34 cellular contexts compared by ENCODE assay signal in genomic region chr6:45353654-45354053, GRCh38. TPM values are rescaled to one million over a fixed set of nuclear protein-coding genes. Genes with fewer than 3 reads are reported as not detected.
DNase-seq lines count a peak whose midpoint lies in the region; ATAC-seq, FAIRE-seq and TF ChIP-seq lines count a peak whose summit lies in the region.
"Had no signal": no experiment of that assay in that cellular context is flagged by ENCODE, and none has a peak within 500 bp of the region (broad histone marks: within the 10 kb centered on the region; RNA-seq: fewer than 3 reads in every experiment).

No MANE protein-coding gene starts in this region.

- no peak overlapping the region for H3K4me3 Mint-ChIP-seq in H9
- H3K4me3 Mint-ChIP-seq: B cell; CD14-positive monocyte; CD4-positive, alpha-beta memory T cell; CD4-positive, alpha-beta T cell; CD4-positive, CD25-positive, alpha-beta regulatory T cell; CD8-positive, alpha-beta memory T cell; CD8-positive, alpha-beta T cell had no signal

- H3K4ac ChIP-seq in H9 (ENCODE audit: low read depth, low read length) = no peak overlapping the region

- H2AFZ ChIP-seq in HepG2 (ENCODE audit: low read length) (no peak overlapping the region), H9 (ENCODE audit: low read length) (no peak overlapping the region)

- ATAC-seq in right lobe of liver (peak in 3 of 4 donors; percentile 40 to 64 (median 44)), HepG2 (no peak), left lobe of liver (peak; percentile 51)
- ATAC-seq: A549; CD8-positive, alpha-beta T cell had no signal

- H3K36me3 ChIP-seq in right lobe of liver = no peaks in the 10 kb centered on the region
- H3K36me3 ChIP-seq in HepG2 (replicated peaks in 1 of 2; ENCODE audit: control insufficient read depth in 1 of 2, insufficient read depth in 2 of 2, low read length in 2 of 2) = peaks cover 2 to 3% of the 10 kb centered on the region in 2 experiments; a peak in 1 of 5 replicates
- H3K36me3 ChIP-seq in SK-N-MC (ENCODE audit: insufficient read depth, low read length) = no peaks in the 10 kb centered on the region
- H3K36me3 ChIP-seq: BE2C; BLaER1; BLaER1 treated with 17β-estradiol and CSF1 and Interleukin-3, amounts not matched to agents 10 nM and 100 nM had no signal

- H3K27ac ChIP-seq in right lobe of liver (peak overlapping the region in 1 of 3 donors; percentile 11), HepG2 (ENCODE audit: extremely low read length, insufficient read depth, low read length) (no peak overlapping the region), SK-N-MC (peak overlapping the region; percentile 23; the same call in 1 of the 2 replicates), H9 (ENCODE audit: insufficient read length, low read depth, low read length) (no peak overlapping the region)
- H3K27ac ChIP-seq: 22Rv1; A549; BLaER1; BLaER1 treated with 17β-estradiol and CSF1 and Interleukin-3, amounts not matched to agents 10 nM and 100 nM; C4-2B had no signal

- no peaks in the 10 kb centered on the region for H3K27me3 Mint-ChIP-seq in H9 (ENCODE audit: low read depth)
- H3K27me3 Mint-ChIP-seq: B cell; CD4-positive, alpha-beta memory T cell; CD4-positive, alpha-beta T cell; CD4-positive, CD25-positive, alpha-beta regulatory T cell; CD8-positive, alpha-beta memory T cell had no signal

- FAIRE-seq in HepG2 (lab: Jason Lieb, UNC) = no peak
- FAIRE-seq: A549, D721Med had no signal

- no peak overlapping the region for H4K8ac ChIP-seq in H9 (replicated peaks; ENCODE audit: insufficient read length, low read depth, low read length)

- H3K9ac ChIP-seq in HepG2 (ENCODE audit: insufficient read depth, low read depth, low read length) (no peak overlapping the region), SK-N-MC (ENCODE audit: insufficient read length) (no peak overlapping the region), H9 (ENCODE audit: extremely low read depth, insufficient read length, low read length) (no peak overlapping the region)
- H3K9ac ChIP-seq: BLaER1; BLaER1 treated with 17β-estradiol and CSF1 and Interleukin-3, amounts not matched to agents 10 nM and 100 nM had no signal

- H2BK12ac ChIP-seq in H9 (ENCODE audit: insufficient read length, low read depth, low read length) = no peak overlapping the region

- H2BK120ac ChIP-seq in H9 (ENCODE audit: low read depth, low read length, poor library complexity, severe bottlenecking) = no peak overlapping the region

- DNase-seq in right lobe of liver = no peak
- DNase-seq in HepG2 (ENCODE audit: low spot score) = no peak
- DNase-seq in SK-N-MC (ENCODE audit: low read depth, low spot score) = no peak
- no peak for DNase-seq in left lobe of liver (ENCODE audit: low spot score)
- no peak for DNase-seq in H9
- DNase-seq in activated CD4-positive, alpha-beta T cell treated with anti-CD3 and anti-CD28 coated beads, Interleukin-2, amount 50 U/mL, for 48 hours = no peak
- DNase-seq: 8988T; ACHN; AML-193; BE2C; C1 segment of cervical spinal cord; Caco-2; Calu3; CD4-positive, alpha-beta memory T cell; CD4-positive, alpha-beta T cell; CD4-positive, CD25-positive, alpha-beta regulatory T cell; CD8-positive, alpha-beta memory T cell; CD8-positive, alpha-beta T cell; COR-L47; DMS 273 treated with DMSO at 0.1 percent for 48 hours; DMS153; DMS53; DMS79; DMS79 treated with DMSO at 0.1 percent for 48 hours; DND-41; EL had no signal

- TF ChIP-seq POLR2A in right lobe of liver (IDR thresholded peaks at IDR 0.05) (no peak), HepG2 (IDR thresholded peaks at IDR 0.05; ENCODE audit: insufficient read depth in 1 of 2, low read depth in 2 of 2, low read length in 2 of 2) (no peak)

- POLR2A ChIA-PET in HepG2 (lab: Yijun Ruan, JAX) = no interaction called here

- no peak overlapping the region for H3K23ac ChIP-seq in H9 (ENCODE audit: insufficient read length, low read depth, low read length)

- no peak overlapping the region for H4K5ac ChIP-seq in H9 (ENCODE audit: insufficient read length, low read depth, low read length)

- no peaks in the 10 kb centered on the region for H4K20me1 ChIP-seq in HepG2 (ENCODE audit: insufficient read depth, low read length)
- no peaks in the 10 kb centered on the region for H4K20me1 ChIP-seq in H9 (ENCODE audit: control insufficient read depth, insufficient read depth, insufficient read length)
- H4K20me1 ChIP-seq: BLaER1; BLaER1 treated with 17β-estradiol and CSF1 and Interleukin-3, amounts not matched to agents 10 nM and 100 nM had no signal

- H3K27me3 ChIP-seq in right lobe of liver (no peaks in the 10 kb centered on the region), HepG2 (ENCODE audit: control insufficient read depth in 1 of 2, insufficient read depth in 2 of 2, low read length in 2 of 2) (no peaks in the 10 kb centered on the region), H9 (ENCODE audit: insufficient read depth, low read length) (no peaks in the 10 kb centered on the region)
- H3K27me3 ChIP-seq: BE2C; BLaER1; BLaER1 treated with 17β-estradiol and CSF1 and Interleukin-3, amounts not matched to agents 10 nM and 100 nM had no signal

- no peaks in the 10 kb centered on the region for H3K4me1 ChIP-seq in right lobe of liver
- no peaks in the 10 kb centered on the region for H3K4me1 ChIP-seq in HepG2 (ENCODE audit: insufficient read depth, low read length)
- H3K4me1 ChIP-seq in H9 (ENCODE audit: insufficient read depth, low read length) = no peaks in the 10 kb centered on the region
- H3K4me1 ChIP-seq: A549, BE2C, BLaER1, Caco-2 had no signal

- H3K23me2 ChIP-seq in H9 (ENCODE audit: insufficient read length, low read depth, low read length, poor library complexity, severe bottlenecking) = no peaks in the 10 kb centered on the region

- no peak overlapping the region for H2AK5ac ChIP-seq in H9 (ENCODE audit: insufficient read length, low read length)

- TF ChIP-seq RAD21 in HepG2 (CRISPR knock-in tag; IDR thresholded peaks at IDR 0.05) = no peak

- no peak overlapping the region for H2BK20ac ChIP-seq in H9 (ENCODE audit: low read depth, low read length, poor library complexity, severe bottlenecking)

- H3K14ac ChIP-seq in H9 (ENCODE audit: insufficient read depth, low read length) = no peak overlapping the region

- TF ChIP-seq EP300 in HepG2 (IDR thresholded peaks at IDR 0.05; ENCODE audit: low read depth in 2 of 2, low read length in 2 of 2) = no peak
- TF ChIP-seq EP300 in HepG2 (CRISPR knock-in tag; IDR thresholded peaks at IDR 0.05; ENCODE audit: borderline replicate concordance) = no peak

- no peak overlapping the region for H3K56ac ChIP-seq in H9 (ENCODE audit: insufficient read length, low read depth, low read length)

- H3K4me1 Mint-ChIP-seq in H9 = peaks cover 0 to 8% of the 10 kb centered on the region in 2 experiments; a peak in 3 of 4 replicates
- H3K4me1 Mint-ChIP-seq: B cell; CD14-positive monocyte; CD8-positive, alpha-beta memory T cell had no signal

- H2BK15ac ChIP-seq in H9 (ENCODE audit: low read depth, low read length) = no peak overlapping the region

- H3K79me1 ChIP-seq in H9 (ENCODE audit: insufficient read depth, low read depth, low read length, poor library complexity, severe bottlenecking) = no peaks in the 10 kb centered on the region

- H3K9me3 ChIP-seq in right lobe of liver (no peaks in the 10 kb centered on the region), HepG2 (ENCODE audit: low read length) (no peaks in the 10 kb centered on the region), SK-N-MC (ENCODE audit: low read depth, low read length) (no peaks in the 10 kb centered on the region), H9 (ENCODE audit: control insufficient read depth, low read depth, low read length) (no peaks in the 10 kb centered on the region)
- H3K9me3 ChIP-seq: A549; BE2C; BLaER1; BLaER1 treated with 17β-estradiol and CSF1 and Interleukin-3, amounts not matched to agents 10 nM and 100 nM; Caco-2 had no signal

- H2BK5ac ChIP-seq in H9 (ENCODE audit: insufficient read length, low read length) = no peak overlapping the region

- no peaks in the 10 kb centered on the region for H3K79me2 ChIP-seq in HepG2 (ENCODE audit: insufficient read depth, low read length)
- H3K79me2 ChIP-seq in H9 (ENCODE audit: insufficient read depth, low read length) = no peaks in the 10 kb centered on the region

- TF ChIP-seq CTCF in right lobe of liver (IDR thresholded peaks at IDR 0.05) (no peak), HepG2 (CRISPR knock-in tag; IDR thresholded peaks at IDR 0.05) (no peak), H9 (conservative IDR thresholded peaks at IDR 0.05) (no peak)

- H3K27ac Mint-ChIP-seq in H9 = no peak overlapping the region
- H3K27ac Mint-ChIP-seq: B cell; CD14-positive monocyte; CD4-positive, alpha-beta memory T cell; CD4-positive, alpha-beta T cell; CD4-positive, CD25-positive, alpha-beta regulatory T cell; CD8-positive, alpha-beta memory T cell; CD8-positive, alpha-beta T cell had no signal

- BruUV-seq in HepG2 (replicated peaks; lab: Mats Ljungman, UMichigan) = no TSS peak

- in situ Hi-C loops in HepG2 (cut with HindIII; ENCODE audit: extremely low pct_ligation_motif_present, low pct_unique_long_range_greater_than_20kb) = no loop called here

- no peak overlapping the region for H3K4me2 ChIP-seq in HepG2 (ENCODE audit: low read depth, low read length)
- no peak overlapping the region for H3K4me2 ChIP-seq in H9 (ENCODE audit: insufficient read depth, insufficient read length, low read length)
- H3K4me2 ChIP-seq: A549; BLaER1; BLaER1 treated with 17β-estradiol and CSF1 and Interleukin-3, amounts not matched to agents 10 nM and 100 nM had no signal

- 49% methylated on average over 2 of the region's 2 CpGs for WGBS in right lobe of liver (ENCODE audit: insufficient coverage, low coverage, low lambda C conversion rate, missing lambda C conversion rate)
- 92% methylated on average over 2 of the region's 2 CpGs for WGBS in HepG2 (ENCODE audit: low lambda C conversion rate)
- WGBS in H9 (ENCODE audit: extremely low coverage, insufficient read length, low lambda C conversion rate) = no CpG with 5 or more reads among the region's 2 CpGs

- H3K18ac ChIP-seq in H9 (ENCODE audit: insufficient read length, low read depth, low read length) = no peak overlapping the region

- H4K91ac ChIP-seq in H9 (ENCODE audit: insufficient read length, low read depth, low read length) = no peak overlapping the region

- CTCF ChIA-PET in HepG2 (lab: Yijun Ruan, JAX; ENCODE audit: low intra/inter-chr PET ratio, low total read pairs) = no interaction called here

- intact Hi-C loops in right lobe of liver (cut with DNase I) (no loop called here), HepG2 (cut with micrococcal nuclease; ENCODE audit: unreplicated experiment) (loop anchor here (10.0 kb wide), 1 partner anchor 89 kb away; no protein-coding TSS in a partner anchor)

- H3K9me3 Mint-ChIP-seq in H9 = no peaks in the 10 kb centered on the region
- H3K9me3 Mint-ChIP-seq: CD14-positive monocyte; CD4-positive, alpha-beta memory T cell; CD4-positive, alpha-beta T cell; CD8-positive, alpha-beta memory T cell; CD8-positive, alpha-beta T cell had no signal

- H3K36me3 Mint-ChIP-seq in H9 (ENCODE audit: insufficient read depth in 1 of 3, low read depth in 3 of 3) = no peaks in the 10 kb centered on the region; a peak in 1 of 7 replicates
- H3K36me3 Mint-ChIP-seq: CD14-positive monocyte had no signal

- peak overlapping the region in 1 of 3 donors; percentile 19 for H3K4me3 ChIP-seq in right lobe of liver
- no peak overlapping the region for H3K4me3 ChIP-seq in HepG2 (replicated peaks in 1 of 3; ENCODE audit: insufficient read depth in 1 of 3, low read depth in 2 of 3, low read length in 3 of 3)
- no peak overlapping the region for H3K4me3 ChIP-seq in SK-N-MC
- H3K4me3 ChIP-seq: A549; BLaER1; BLaER1 treated with 17β-estradiol and CSF1 and Interleukin-3, amounts not matched to agents 10 nM and 100 nM had no signal

- no peak overlapping the region for H3T11ph ChIP-seq in H9 (ENCODE audit: low read length)

RNA-seq across cellular contexts. Expression of gene SUPT3H, which starts 24.1 kb away (rescaled TPM):
- total RNA-seq in right lobe of liver = 1 to 10 TPM in 5 of 6 experiments, under 1 TPM in 1; 0.95 to 2.8 (median 2.0) TPM
- 11.9 and 13.1 TPM in 2 replicates for total RNA-seq in HepG2 (2016; rRNA removed; fragmentation: Illumina TruSeq; extraction: Trizol)
- total RNA-seq in HepG2 (2016; cell fraction: cytosol; rRNA removed; fragmentation: Illumina TruSeq; extraction: Trizol; ENCODE audit: low read depth) = 13.7 and 14.0 TPM in 2 replicates
- 9.7 and 13.4 TPM in 2 replicates for total RNA-seq in HepG2 (2016; cell fraction: insoluble cytoplasmic fraction; rRNA removed; fragmentation: Illumina TruSeq; extraction: Trizol)
- total RNA-seq in HepG2 (2016; cell fraction: membrane; rRNA removed; fragmentation: Illumina TruSeq; extraction: Trizol) = 9.5 and 10.6 TPM in 2 replicates
- 16.3 and 16.6 TPM in 2 replicates for total RNA-seq in HepG2 (2016; cell fraction: nucleus; rRNA removed; fragmentation: Illumina TruSeq; extraction: Trizol)
- 32.4 and 36.1 TPM in 2 replicates for polyA plus RNA-seq in HepG2 (2011; rRNA removed)
- polyA plus RNA-seq in HepG2 (2011; cell fraction: cytosol; rRNA removed) = 23.8 and 35.4 TPM in 2 replicates
- 19.8 and 25.2 TPM in 2 replicates for polyA plus RNA-seq in HepG2 (2011; cell fraction: nucleus; rRNA removed)
- polyA plus RNA-seq in HepG2 (2012) = 33.3 and 35.5 TPM in 2 replicates
- 8.6 and 9.9 TPM in 2 replicates for polyA plus RNA-seq in HepG2 (2016; cell fraction: cytosol; fragmentation: Illumina TruSeq; extraction: Trizol; ENCODE audit: low read depth)
- 18.9 and 20.9 TPM in 2 replicates for polyA plus RNA-seq in HepG2 (2016; cell fraction: insoluble cytoplasmic fraction; fragmentation: Illumina TruSeq; extraction: Trizol; ENCODE audit: low read depth)
- 10.4 and 10.7 TPM in 2 replicates for polyA plus RNA-seq in HepG2 (2016; cell fraction: membrane; fragmentation: Illumina TruSeq; extraction: Trizol; ENCODE audit: low read depth)
- polyA plus RNA-seq in HepG2 (2016; cell fraction: nucleus; fragmentation: Illumina TruSeq; extraction: Trizol; ENCODE audit: insufficient read depth, low read depth) = 12.4 and 14.2 TPM in 2 replicates
- polyA minus RNA-seq in HepG2 (2011; rRNA and poly(A)+ RNA removed; ENCODE audit: low replicate concordance) = 7.3 and 48.1 TPM in 2 replicates
- 13.7 and 15.4 TPM in 2 replicates for polyA minus RNA-seq in HepG2 (2011; cell fraction: cytosol; rRNA and poly(A)+ RNA removed)
- polyA minus RNA-seq in HepG2 (2011; cell fraction: nucleus; rRNA and poly(A)+ RNA removed) = 55.6 and 61.8 TPM in 2 replicates
- total RNA-seq in left lobe of liver = 1.2 TPM
- total RNA-seq in H9 (2021) = 22.5 and 22.7 TPM in 2 replicates

RNA-seq across cellular contexts. Expression of gene RUNX2, which starts 25.5 kb away (rescaled TPM):
- total RNA-seq in right lobe of liver = under 1 TPM; 0.15 to 0.80 (median 0.43) TPM
- total RNA-seq in HepG2 (2016; rRNA removed; fragmentation: Illumina TruSeq; extraction: Trizol) = not detected in 2 replicates
- not detected in 2 replicates for total RNA-seq in HepG2 (2016; cell fraction: cytosol; rRNA removed; fragmentation: Illumina TruSeq; extraction: Trizol; ENCODE audit: low read depth)
- not detected in 2 replicates for total RNA-seq in HepG2 (2016; cell fraction: insoluble cytoplasmic fraction; rRNA removed; fragmentation: Illumina TruSeq; extraction: Trizol)
- not detected in 2 replicates for total RNA-seq in HepG2 (2016; cell fraction: membrane; rRNA removed; fragmentation: Illumina TruSeq; extraction: Trizol)
- total RNA-seq in HepG2 (2016; cell fraction: nucleus; rRNA removed; fragmentation: Illumina TruSeq; extraction: Trizol) = not detected in 2 replicates
- not detected in 2 replicates for polyA plus RNA-seq in HepG2 (2011; rRNA removed)
- polyA plus RNA-seq in HepG2 (2011; cell fraction: cytosol; rRNA removed) = not detected in 2 replicates
- polyA plus RNA-seq in HepG2 (2011; cell fraction: nucleus; rRNA removed) = not detected in 2 replicates
- polyA plus RNA-seq in HepG2 (2012) = not detected in 2 replicates
- polyA plus RNA-seq in HepG2 (2016; cell fraction: cytosol; fragmentation: Illumina TruSeq; extraction: Trizol; ENCODE audit: low read depth) = not detected in 2 replicates
- not detected in 2 replicates for polyA plus RNA-seq in HepG2 (2016; cell fraction: insoluble cytoplasmic fraction; fragmentation: Illumina TruSeq; extraction: Trizol; ENCODE audit: low read depth)
- not detected in 2 replicates for polyA plus RNA-seq in HepG2 (2016; cell fraction: membrane; fragmentation: Illumina TruSeq; extraction: Trizol; ENCODE audit: low read depth)
- polyA plus RNA-seq in HepG2 (2016; cell fraction: nucleus; fragmentation: Illumina TruSeq; extraction: Trizol; ENCODE audit: insufficient read depth, low read depth) = not detected in 2 replicates
- polyA minus RNA-seq in HepG2 (2011; rRNA and poly(A)+ RNA removed; ENCODE audit: low replicate concordance) = 0.63 TPM in 1 of 2 replicates, not detected in the other
- not detected in 2 replicates for polyA minus RNA-seq in HepG2 (2011; cell fraction: cytosol; rRNA and poly(A)+ RNA removed)
- 0.13 TPM in 1 of 2 replicates, not detected in the other for polyA minus RNA-seq in HepG2 (2011; cell fraction: nucleus; rRNA and poly(A)+ RNA removed)
- total RNA-seq in left lobe of liver = 0.15 TPM
- total RNA-seq in H9 (2021) = 0.15 and 0.26 TPM in 2 replicates
- total RNA-seq: Caco-2 had no signal
